Comparison of ENCODE assay signal across 24 cellular contexts in genomic region chr17:57579245-57579644, GRCh38.
"Had no signal": no experiment of that assay in that cellular context is flagged by ENCODE, and none has a peak within 500 bp of the region (broad histone marks: within the 10 kb centered on the region; RNA-seq: fewer than 3 reads in every experiment).

No MANE protein-coding gene starts in this region.

- ATAC-seq: activated CD4-positive, CD25-positive, alpha-beta regulatory T cell treated with anti-CD3 and anti-CD28 coated beads, Interleukin-2, amount 50 U/mL, for 24 hours; activated CD8-positive, alpha-beta memory T cell treated with anti-CD3 and anti-CD28 coated beads, Interleukin-2, amount 10 ng/mL, durations not matched to agents 7 days and 5 days; activated CD8-positive, alpha-beta T cell treated with anti-CD3 and anti-CD28 coated beads for 36 hours; activated naive CD8-positive, alpha-beta T cell treated with anti-CD3 and anti-CD28 coated beads, Interleukin-2, amount 50 U/mL, for 24 hours; body of pancreas; effector memory CD8-positive, alpha-beta T cell had no signal

- H3K27me3 Mint-ChIP-seq: activated CD4-positive, alpha-beta T cell treated with anti-CD3 and anti-CD28 coated beads, Interleukin-2, amount 10 ng/mL, durations not matched to agents 24 days and 14 days; activated CD8-positive, alpha-beta memory T cell treated with anti-CD3 and anti-CD28 coated beads, Interleukin-2, amount 10 ng/mL, durations not matched to agents 7 days and 5 days; activated CD8-positive, alpha-beta T cell treated with anti-CD3 and anti-CD28 coated beads for 36 hours; activated naive CD8-positive, alpha-beta T cell treated with anti-CD3 and anti-CD28 coated beads, Interleukin-2, amount 50 U/mL, for 24 hours; effector memory CD8-positive, alpha-beta T cell; type B pancreatic cell had no signal

- H3K9ac ChIP-seq: SK-N-SH had no signal

- H3K36me3 Mint-ChIP-seq: activated CD8-positive, alpha-beta memory T cell treated with anti-CD3 and anti-CD28 coated beads, Interleukin-2, amount 10 ng/mL, durations not matched to agents 7 days and 5 days; type B pancreatic cell had no signal

- DNase-seq: activated CD4-positive, alpha-beta T cell treated with anti-CD3 and anti-CD28 coated beads, Interleukin-2, amount 10 ng/mL, durations not matched to agents 24 days and 14 days; activated CD8-positive, alpha-beta memory T cell treated with anti-CD3 and anti-CD28 coated beads, Interleukin-2, amount 10 ng/mL, durations not matched to agents 7 days and 5 days; activated CD8-positive, alpha-beta T cell treated with anti-CD3 and anti-CD28 coated beads for 36 hours; activated gamma-delta T cell; activated naive CD4-positive, alpha-beta T cell treated with anti-CD3 and anti-CD28 coated beads, Interleukin-2, amount 50 U/mL, for 16 hours; activated naive CD8-positive, alpha-beta T cell treated with anti-CD3 and anti-CD28 coated beads, Interleukin-2, amount 50 U/mL, for 24 hours; activated T-cell treated with anti-CD3 and anti-CD28 coated beads for 4 hours; body of pancreas; central memory CD4-positive, alpha-beta T cell; effector memory CD8-positive, alpha-beta T cell; gastrocnemius medialis; hypothalamus; left cardiac atrium; SK-N-SH; stimulated activated CD4-positive, alpha-beta T cell treated with anti-CD3 and anti-CD28 coated beads, Interleukin-2, amount 100 ng/mL, for 48 hours; stimulated activated CD8-positive, alpha-beta memory T cell treated with anti-CD3 and anti-CD28 coated beads, Interleukin-4, amount 100 ng/mL, for 48 hours; stimulated activated naive CD4-positive, alpha-beta T cell treated with Interleukin-2 at 50 U/mL for 16 hours had no signal

- H3K4me3 ChIP-seq: body of pancreas, esophagus muscularis mucosa, gastrocnemius medialis, thoracic aorta had no signal

- H3K4me3 Mint-ChIP-seq: activated CD4-positive, alpha-beta T cell treated with anti-CD3 and anti-CD28 coated beads, Interleukin-2, amount 10 ng/mL, durations not matched to agents 24 days and 14 days; activated CD8-positive, alpha-beta memory T cell treated with anti-CD3 and anti-CD28 coated beads, Interleukin-2, amount 10 ng/mL, durations not matched to agents 7 days and 5 days; activated CD8-positive, alpha-beta T cell treated with anti-CD3 and anti-CD28 coated beads for 36 hours; activated naive CD8-positive, alpha-beta T cell treated with anti-CD3 and anti-CD28 coated beads, Interleukin-2, amount 50 U/mL, for 24 hours; effector memory CD8-positive, alpha-beta T cell had no signal

- H3K27ac ChIP-seq: body of pancreas, neutrophil, thoracic aorta had no signal

- H3K4me1 ChIP-seq: body of pancreas had no signal

- H3K27me3 ChIP-seq: body of pancreas, esophagus muscularis mucosa, gastrocnemius medialis had no signal

- H3K36me3 ChIP-seq: esophagus muscularis mucosa, gastrocnemius medialis, neutrophil, thoracic aorta had no signal

- FAIRE-seq: colon, islet of Langerhans had no signal

- H3K4me2 ChIP-seq: SK-N-SH had no signal

- H3K4me1 Mint-ChIP-seq: activated CD8-positive, alpha-beta memory T cell treated with anti-CD3 and anti-CD28 coated beads, Interleukin-2, amount 10 ng/mL, durations not matched to agents 7 days and 5 days had no signal

- H3K9me3 ChIP-seq: body of pancreas, esophagus muscularis mucosa, gastrocnemius medialis, neutrophil, SK-N-SH, thoracic aorta had no signal

- H3K9me3 Mint-ChIP-seq: activated CD4-positive, alpha-beta T cell treated with anti-CD3 and anti-CD28 coated beads, Interleukin-2, amount 10 ng/mL, durations not matched to agents 24 days and 14 days; activated CD8-positive, alpha-beta T cell treated with anti-CD3 and anti-CD28 coated beads for 36 hours; activated naive CD8-positive, alpha-beta T cell treated with anti-CD3 and anti-CD28 coated beads, Interleukin-2, amount 50 U/mL, for 24 hours; effector memory CD8-positive, alpha-beta T cell; type B pancreatic cell had no signal

- H3K27ac Mint-ChIP-seq: activated CD4-positive, alpha-beta T cell treated with anti-CD3 and anti-CD28 coated beads, Interleukin-2, amount 10 ng/mL, durations not matched to agents 24 days and 14 days; activated CD8-positive, alpha-beta memory T cell treated with anti-CD3 and anti-CD28 coated beads, Interleukin-2, amount 10 ng/mL, durations not matched to agents 7 days and 5 days; activated CD8-positive, alpha-beta T cell treated with anti-CD3 and anti-CD28 coated beads for 36 hours; activated naive CD8-positive, alpha-beta T cell treated with anti-CD3 and anti-CD28 coated beads, Interleukin-2, amount 50 U/mL, for 24 hours had no signal
